8 cellular contexts compared by ENCODE assay signal in the genomic region with DNA sequence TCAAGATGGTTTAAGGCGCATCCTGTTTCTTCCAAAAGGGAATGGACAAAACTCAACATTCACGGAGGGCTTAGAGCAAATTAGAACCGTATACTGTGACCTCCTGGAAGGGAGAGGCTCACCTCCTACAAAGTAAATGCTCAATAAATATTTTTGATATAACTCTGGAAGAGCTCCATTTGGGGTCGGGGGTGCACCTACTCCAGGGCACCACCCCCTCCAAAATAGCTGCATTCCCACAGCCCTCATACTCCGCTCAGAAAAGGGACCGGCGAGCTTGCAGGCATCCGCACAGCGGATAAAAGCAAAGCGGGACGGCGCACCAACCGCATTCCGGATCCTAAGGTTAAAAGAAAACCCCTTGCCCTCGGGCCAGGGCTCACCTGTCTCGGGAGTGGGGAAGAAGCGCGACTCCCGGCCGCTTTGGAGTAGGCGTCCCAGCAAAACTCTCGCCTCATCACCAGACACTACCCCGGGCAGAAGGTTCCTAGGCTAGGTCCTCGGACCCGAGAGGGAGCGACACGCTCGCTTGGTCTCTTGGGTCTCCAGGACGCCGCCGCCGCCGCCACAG.
DNase-seq lines count a peak whose midpoint lies in the region; ATAC-seq and TF ChIP-seq lines count a peak whose summit lies in the region.

No MANE protein-coding gene starts in this region.

- no peak for ATAC-seq in GM18505 (IDR thresholded peaks at IDR 0.05; ENCODE audit: unreplicated experiment)

- H3K4me1 ChIP-seq in KMS-11 (ENCODE audit: low read depth, poor library complexity, severe bottlenecking) (peaks cover 49% of the 10 kb centered on the region), muscle layer of duodenum (ENCODE audit: control insufficient read depth in 1 of 2, insufficient read depth in 2 of 2, low read length in 2 of 2) (peaks cover 10 to 38% of the 10 kb centered on the region in 2 donors)

- H3K9me3 ChIP-seq in muscle layer of duodenum (ENCODE audit: control insufficient read depth in 1 of 2, low read length in 2 of 2), result no peaks in the 10 kb centered on the region

- peak overlapping the region; percentile 88 for H2AFZ ChIP-seq in KMS-11 (ENCODE audit: low read depth)

- no peak for TF ChIP-seq CTCF in KMS-11 (conservative IDR thresholded peaks at IDR 0.05; ENCODE audit: low read depth, low read length)

- no peak for DNase-seq in 8988T
- DNase-seq in NCI-H2196 (lab: John Stamatoyannopoulos, UW; ENCODE audit: unreplicated experiment), result no peak
- no peak for DNase-seq in NOMO-1 treated with DMSO at 0.1 percent for 48 hours (lab: John Stamatoyannopoulos, UW; ENCODE audit: unreplicated experiment)
- no peak for DNase-seq in superior temporal gyrus (ENCODE audit: extremely low spot score)

- H3K4me3 ChIP-seq in KMS-11 (IDR thresholded peaks at IDR 0.05; ENCODE audit: insufficient read depth, low read depth, low read length), result peak overlapping the region; percentile 96
- H3K4me3 ChIP-seq in muscle layer of duodenum (ENCODE audit: low read depth in 1 of 2, low read length in 2 of 2), result peak overlapping the region; percentile 93 to 95

- H3K36me3 ChIP-seq in KMS-11 (ENCODE audit: insufficient read depth), result no peaks in the 10 kb centered on the region
- H3K36me3 ChIP-seq in muscle layer of duodenum (ENCODE audit: control insufficient read depth in 1 of 2, insufficient read depth in 2 of 2, low read length in 2 of 2), result no peaks in the 10 kb centered on the region

- no peaks in the 10 kb centered on the region for H3K27me3 ChIP-seq in KMS-11 (ENCODE audit: insufficient read depth, low read depth)
- H3K27me3 ChIP-seq in muscle layer of duodenum (ENCODE audit: low read depth, low read length), result no peaks in the 10 kb centered on the region

- TF ChIP-seq POLR2A in GM18505 (IDR thresholded peaks at IDR 0.05; ENCODE audit: borderline replicate concordance, extremely low read depth, insufficient read depth, insufficient read length), result peak; percentile 22

- peaks cover 58% of the 10 kb centered on the region for H3K79me2 ChIP-seq in KMS-11 (ENCODE audit: insufficient read depth, low read depth)

- peak overlapping the region; percentile 73 for H3K9ac ChIP-seq in KMS-11

- no peaks in the 10 kb centered on the region for H4K20me1 ChIP-seq in KMS-11 (ENCODE audit: insufficient read depth)

- peak overlapping the region; percentile 89 for H3K4me2 ChIP-seq in KMS-11

- H3K27ac ChIP-seq in KMS-11 (peak overlapping the region; percentile 56), cingulate gyrus (ENCODE audit: low read depth, low read length) (peak overlapping the region; percentile 94), muscle layer of duodenum (ENCODE audit: low read length) (peak overlapping the region; percentile 94)
